In the genomic region with DNA sequence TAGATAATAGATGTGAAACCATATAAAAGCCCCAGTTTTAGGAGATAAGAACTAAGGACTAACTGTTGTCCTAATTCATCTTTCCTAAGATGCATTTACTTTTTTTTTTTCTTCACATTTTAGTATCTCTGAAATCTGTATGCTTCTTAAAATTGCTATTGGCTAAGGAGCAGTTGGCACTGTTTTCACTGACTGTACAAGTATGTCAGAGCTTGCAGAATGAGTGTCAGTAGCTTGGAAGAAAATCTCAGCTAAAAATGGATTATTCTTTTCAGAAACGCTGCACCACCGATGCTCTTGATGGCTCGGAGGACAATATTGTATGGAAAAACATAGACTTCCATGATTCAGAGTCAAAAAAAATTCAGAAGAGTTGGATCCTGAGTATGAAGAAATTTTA, we compare ENCODE assay signal across 23 cellular contexts.
A peak's percentile ranks its signal among the peaks of the same experiment; 100 is the strongest.
DNase-seq lines count a peak whose midpoint lies in the region; FAIRE-seq and TF ChIP-seq lines count a peak whose summit lies in the region.
"Had no signal": no experiment of that assay in that cellular context is flagged by ENCODE, and none has a peak within 500 bp of the region (broad histone marks: within the 10 kb centered on the region; RNA-seq: fewer than 3 reads in every experiment).

No MANE protein-coding gene starts in this region.

- TF ChIP-seq CTCF in fibroblast of the aortic adventitia (IDR thresholded peaks at IDR 0.05; ENCODE audit: insufficient read depth, low read length) (no peak), D721Med (IDR thresholded peaks at IDR 0.05; ENCODE audit: insufficient read depth, missing control alignments) (no peak)

- in situ Hi-C loops in G401 (cut with HindIII; ENCODE audit: low sequenced_read_pairs): no loop called here

- peak; percentile 74 for DNase-seq in G401 (ENCODE audit: low spot score)
- peak; percentile 18 for DNase-seq in fibroblast of the aortic adventitia (ENCODE audit: low read depth)
- peak; percentile 37 for DNase-seq in middle frontal gyrus (ENCODE audit: extremely low spot score, low spot score)
- DNase-seq in D721Med (ENCODE audit: insufficient read length, low spot score): no peak
- no peak for DNase-seq in dedifferentiated amniotic fluid mesenchymal stem cell (ENCODE audit: extremely low spot score)
- no peak for DNase-seq in kidney tubule cell (ENCODE audit: low spot score)
- no peak for DNase-seq in NCI-H2227 treated with DMSO at 0.1 percent for 48 hours (lab: John Stamatoyannopoulos, UW)
- DNase-seq: Caco-2; CD4-positive, CD25-positive, alpha-beta regulatory T cell; CD8-positive, alpha-beta T cell; DMS 273 treated with DMSO at 0.1 percent for 48 hours; DMS79; EL; GF-D8; H9 had no signal

- H3K27ac ChIP-seq in cingulate gyrus (ENCODE audit: low read depth, low read length): peak overlapping the region; percentile 39
- H3K27ac ChIP-seq: 22Rv1, BLaER1, C4-2B had no signal

- H3K4me3 ChIP-seq in fibroblast of the aortic adventitia (ENCODE audit: low read depth, low read length): no peak overlapping the region
- H3K4me3 ChIP-seq: BLaER1, GM23338 had no signal

- no peak for FAIRE-seq in D721Med (lab: Jason Lieb, UNC)
- FAIRE-seq: A204.1, GM12891, GM18507 had no signal

Comparison
In these comparisons a context has a peak if more than half of its experiments do, and no peak if none do; other contexts are left out.
1. DNase-seq: peak in G401 (single experiment), fibroblast of the aortic adventitia (single experiment) and middle frontal gyrus (single experiment); none in D721Med (single experiment), dedifferentiated amniotic fluid mesenchymal stem cell (single experiment), kidney tubule cell (single experiment) and NCI-H2227 treated with DMSO at 0.1 percent for 48 hours (single experiment).